Comparison of ENCODE assay signal across 31 cellular contexts in genomic region chr20:16689906-16690305, GRCh38. TPM values are rescaled to one million over a fixed set of nuclear protein-coding genes. Genes with fewer than 3 reads are reported as not detected.
"Had no signal": no experiment of that assay in that cellular context is flagged by ENCODE, and none has a peak within 500 bp of the region (broad histone marks: within the 10 kb centered on the region; RNA-seq: fewer than 3 reads in every experiment).

No MANE protein-coding gene starts in this region.

- H3K9me3 Mint-ChIP-seq: stimulated activated effector memory CD8-positive, alpha-beta T cell treated with anti-CD3 and anti-CD28 coated beads, Interleukin-12 subunit alpha, Interleukin-12 subunit beta, amount 100 ng/mL, for 72 hours; stimulated activated memory B cell treated with anti-CD40 and anti-IgM and Interleukin-4, amounts not matched to agents 10 μg/mL and 1 μg/mL and 100 μg/mL, for 72 hours; stimulated activated naive B cell treated with anti-CD40 and anti-IgM and Interleukin-4, amounts not matched to agents 10 μg/mL and 1 μg/mL and 100 μg/mL, for 72 hours; stimulated activated naive CD8-positive, alpha-beta T cell treated with anti-CD3 and anti-CD28 coated beads, Interleukin-15, amount 100 ng/mL, for 72 hours; stimulated activated naive CD8-positive, alpha-beta T cell treated with anti-CD3 and anti-CD28 coated beads, Interleukin-15, Interleukin-2, amounts not matched to agents 100 ng/mL and 50 ng/mL, for 24 hours; type B pancreatic cell had no signal

- H3K36me3 Mint-ChIP-seq: stimulated activated effector memory CD8-positive, alpha-beta T cell treated with anti-CD3 and anti-CD28 coated beads, Interleukin-12 subunit alpha, Interleukin-12 subunit beta, amount 100 ng/mL, for 72 hours; stimulated activated memory B cell treated with anti-CD40 and anti-IgM and Interleukin-4, amounts not matched to agents 10 μg/mL and 1 μg/mL and 100 μg/mL, for 72 hours; stimulated activated naive B cell treated with anti-CD40 and anti-IgM and Interleukin-4, amounts not matched to agents 10 μg/mL and 1 μg/mL and 100 μg/mL, for 72 hours; type B pancreatic cell had no signal

- H3K4me1 ChIP-seq: stomach, suprapubic skin, testis, thyroid gland, tibial artery, transverse colon, upper lobe of left lung, upper lobe of right lung, uterus, vagina had no signal

- H3K27ac ChIP-seq: stomach, suprapubic skin, testis, thoracic aorta, thyroid gland, tibial artery, tibial nerve, transverse colon, upper lobe of left lung, upper lobe of right lung, uterus, vagina had no signal

- H3K36me3 ChIP-seq: stomach, suprapubic skin, thoracic aorta, thyroid gland, tibial artery, tibial nerve, transverse colon, upper lobe of left lung, upper lobe of right lung, uterus, vagina had no signal

- H3K4me1 Mint-ChIP-seq: stimulated activated effector memory CD8-positive, alpha-beta T cell treated with anti-CD3 and anti-CD28 coated beads, Interleukin-12 subunit alpha, Interleukin-12 subunit beta, amount 100 ng/mL, for 72 hours; stimulated activated memory B cell treated with anti-CD40 and anti-IgM and Interleukin-4, amounts not matched to agents 10 μg/mL and 1 μg/mL and 100 μg/mL, for 72 hours had no signal

- H3K4me3 Mint-ChIP-seq: stimulated activated effector memory CD8-positive, alpha-beta T cell treated with anti-CD3 and anti-CD28 coated beads, Interleukin-12 subunit alpha, Interleukin-12 subunit beta, amount 100 ng/mL, for 72 hours; stimulated activated memory B cell treated with anti-CD40 and anti-IgM and Interleukin-4, amounts not matched to agents 10 μg/mL and 1 μg/mL and 100 μg/mL, for 72 hours; stimulated activated naive B cell treated with anti-CD40 and anti-IgM and Interleukin-4, amounts not matched to agents 10 μg/mL and 1 μg/mL and 100 μg/mL, for 72 hours; stimulated activated naive CD8-positive, alpha-beta T cell treated with anti-CD3 and anti-CD28 coated beads, Interleukin-15, amount 100 ng/mL, for 72 hours; stimulated activated naive CD8-positive, alpha-beta T cell treated with anti-CD3 and anti-CD28 coated beads, Interleukin-15, Interleukin-2, amounts not matched to agents 100 ng/mL and 50 ng/mL, for 24 hours; type B pancreatic cell had no signal

- H3K27ac Mint-ChIP-seq: stimulated activated effector memory CD8-positive, alpha-beta T cell treated with anti-CD3 and anti-CD28 coated beads, Interleukin-12 subunit alpha, Interleukin-12 subunit beta, amount 100 ng/mL, for 72 hours; stimulated activated memory B cell treated with anti-CD40 and anti-IgM and Interleukin-4, amounts not matched to agents 10 μg/mL and 1 μg/mL and 100 μg/mL, for 72 hours; stimulated activated naive B cell treated with anti-CD40 and anti-IgM and Interleukin-4, amounts not matched to agents 10 μg/mL and 1 μg/mL and 100 μg/mL, for 72 hours; stimulated activated naive CD8-positive, alpha-beta T cell treated with anti-CD3 and anti-CD28 coated beads, Interleukin-15, amount 100 ng/mL, for 72 hours; stimulated activated naive CD8-positive, alpha-beta T cell treated with anti-CD3 and anti-CD28 coated beads, Interleukin-15, Interleukin-2, amounts not matched to agents 100 ng/mL and 50 ng/mL, for 24 hours; type B pancreatic cell had no signal

- H3K9me3 ChIP-seq: stomach, suprapubic skin, testis, thoracic aorta, thyroid gland, tibial artery, tibial nerve, transverse colon, upper lobe of left lung, upper lobe of right lung, uterus, vagina had no signal

- H3K27me3 ChIP-seq: suprapubic skin, testis, thyroid gland, tibial artery, tibial nerve, transverse colon, upper lobe of left lung, upper lobe of right lung, uterus, vagina had no signal

- H3K4me3 ChIP-seq: stomach, suprapubic skin, testis, thoracic aorta, thyroid gland, tibial artery, tibial nerve, transverse colon, upper lobe of left lung, upper lobe of right lung, uterus, vagina had no signal

- DNase-seq: stimulated activated CD4-positive, alpha-beta T cell treated with anti-CD3 and anti-CD28 coated beads, Interleukin-2, amount 100 ng/mL, for 48 hours; stimulated activated CD4-positive, alpha-beta T cell treated with anti-CD3 and anti-CD28 coated beads, Interleukin-4, amount 100 ng/mL, for 1 hour; stimulated activated CD4-positive, alpha-beta T cell treated with anti-CD3 and anti-CD28 coated beads, Interleukin-4, amount 100 ng/mL, for 24 hours; stimulated activated CD4-positive, alpha-beta T cell treated with anti-CD3 and anti-CD28 coated beads, Interleukin-4, amount 100 ng/mL, for 4 hours; stimulated activated CD8-positive, alpha-beta memory T cell treated with anti-CD3 and anti-CD28 coated beads, Interleukin-4, amount 100 ng/mL, for 48 hours; stimulated activated naive B cell treated with anti-CD40 and anti-IgM and Interleukin-4, amounts not matched to agents 10 μg/mL and 1 μg/mL and 100 μg/mL, for 72 hours; stimulated activated naive CD4-positive, alpha-beta T cell; stimulated activated naive CD4-positive, alpha-beta T cell treated with Interleukin-2 at 50 U/mL for 16 hours; stimulated activated naive CD8-positive, alpha-beta T cell treated with anti-CD3 and anti-CD28 coated beads, Interleukin-15, amount 100 ng/mL, for 72 hours; stimulated activated naive CD8-positive, alpha-beta T cell treated with anti-CD3 and anti-CD28 coated beads, Interleukin-15, Interleukin-2, amounts not matched to agents 100 U/mL and 50 U/mL, for 24 hours; stomach; substantia nigra; testis; thyroid gland; tibial artery; transverse colon; trophoblast cell; upper lobe of left lung; upper lobe of right lung; uterus had no signal

RNA-seq across cellular contexts. Expression of gene OTOR, which starts 58.3 kb away (rescaled TPM):
- total RNA-seq: stomach, subcutaneous adipose tissue, suprapubic skin, testis, thoracic aorta, thyroid gland, tibial nerve, transverse colon, upper lobe of left lung, upper lobe of right lung, ureter, uterus, vagina had no signal
- polyA plus RNA-seq: stomach, urinary bladder had no signal
